ENCODE assay signal across 16 cellular contexts in genomic region chr14:48111151-48111550, GRCh38.
A peak's percentile ranks its signal among the peaks of the same experiment; 100 is the strongest.
DNase-seq lines count a peak whose midpoint lies in the region; TF ChIP-seq lines count a peak whose summit lies in the region.
"Had no signal": no experiment of that assay in that cellular context is flagged by ENCODE, and none has a peak within 500 bp of the region (broad histone marks: within the 10 kb centered on the region; RNA-seq: fewer than 3 reads in every experiment).

No MANE protein-coding gene starts in this region.

- DNase-seq in mammary epithelial cell (peak; percentile 17), breast epithelium (ENCODE audit: low spot score in 2 of 2) (no peak), epithelial cell of esophagus (ENCODE audit: low read depth) (peak; percentile 71), SHP77 (lab: John Stamatoyannopoulos, UW) (no peak), PC-9 (no peak)
- DNase-seq: AML-193; Caco-2; Calu3; CD4-positive, alpha-beta T cell; CD8-positive, alpha-beta T cell; DMS79 treated with DMSO at 0.1 percent for 48 hours; GF-D8 had no signal

- TF ChIP-seq CTCF in mammary epithelial cell (conservative IDR thresholded peaks at IDR 0.05 in 1 of 2, IDR thresholded peaks at IDR 0.05 in 1 of 2; ENCODE audit: extremely low read depth in 1 of 2, insufficient read depth in 1 of 2, low read depth in 1 of 2, low read length in 2 of 2) (no peak), breast epithelium (IDR thresholded peaks at IDR 0.05) (no peak), epithelial cell of esophagus (IDR thresholded peaks at IDR 0.05; ENCODE audit: insufficient read depth, low read depth, low read length, missing control alignments) (no peak), PC-9 (conservative IDR thresholded peaks at IDR 0.05) (no peak)

- no peak overlapping the region for H3K4me3 ChIP-seq in mammary epithelial cell (replicated peaks in 1 of 3; ENCODE audit: insufficient read depth in 1 of 3, low read depth in 2 of 3, low read length in 3 of 3)
- no peak overlapping the region for H3K4me3 ChIP-seq in breast epithelium
- no peak overlapping the region for H3K4me3 ChIP-seq in epithelial cell of esophagus (ENCODE audit: low read length)
- no peak overlapping the region for H3K4me3 ChIP-seq in PC-9
- H3K4me3 ChIP-seq: A549; BLaER1 treated with 17β-estradiol and CSF1 and Interleukin-3, amounts not matched to agents 10 nM and 100 nM had no signal

- no peak overlapping the region for H3K27ac ChIP-seq in mammary epithelial cell (ENCODE audit: insufficient read depth, low read depth, low read length)
- H3K27ac ChIP-seq in breast epithelium = no peak overlapping the region
- no peak overlapping the region for H3K27ac ChIP-seq in PC-9
- H3K27ac ChIP-seq: 22Rv1; A549; BLaER1 treated with 17β-estradiol and CSF1 and Interleukin-3, amounts not matched to agents 10 nM and 100 nM; C4-2B had no signal

- BruUV-seq in mammary epithelial cell (replicated peaks; lab: Mats Ljungman, UMichigan) = no TSS peak
- no TSS peak for BruUV-seq in PC-9 (replicated peaks; lab: Mats Ljungman, UMichigan)

- H3K4me1 ChIP-seq in mammary epithelial cell (ENCODE audit: insufficient read depth, low read length) = no peaks in the 10 kb centered on the region
- H3K4me1 ChIP-seq in breast epithelium = no peaks in the 10 kb centered on the region
- no peaks in the 10 kb centered on the region for H3K4me1 ChIP-seq in PC-9 (replicated peaks; ENCODE audit: insufficient read depth)
- H3K4me1 ChIP-seq: A549; BLaER1 treated with 17β-estradiol and CSF1 and Interleukin-3, amounts not matched to agents 10 nM and 100 nM; Caco-2 had no signal

- no peaks in the 10 kb centered on the region for H3K36me3 ChIP-seq in mammary epithelial cell (ENCODE audit: insufficient read depth, low read length)
- H3K36me3 ChIP-seq in breast epithelium = no peaks in the 10 kb centered on the region
- H3K36me3 ChIP-seq in PC-9 (ENCODE audit: low read depth) = no peaks in the 10 kb centered on the region
- H3K36me3 ChIP-seq: BLaER1 treated with 17β-estradiol and CSF1 and Interleukin-3, amounts not matched to agents 10 nM and 100 nM had no signal

- H3K79me2 ChIP-seq in mammary epithelial cell (ENCODE audit: insufficient read depth, low read length) (no peaks in the 10 kb centered on the region), PC-9 (ENCODE audit: low read depth) (no peaks in the 10 kb centered on the region)

- H4K20me1 ChIP-seq in mammary epithelial cell (ENCODE audit: insufficient read depth, low read length) (no peaks in the 10 kb centered on the region), PC-9 (ENCODE audit: insufficient read depth) (no peaks in the 10 kb centered on the region)
- H4K20me1 ChIP-seq: BLaER1 treated with 17β-estradiol and CSF1 and Interleukin-3, amounts not matched to agents 10 nM and 100 nM had no signal

- H3K9me3 ChIP-seq in mammary epithelial cell (replicated peaks; ENCODE audit: insufficient read depth, low read length) = peaks cover 22% of the 10 kb centered on the region
- H3K9me3 ChIP-seq in breast epithelium = no peaks in the 10 kb centered on the region
- H3K9me3 ChIP-seq in PC-9 (ENCODE audit: insufficient read depth, low read depth) = no peaks in the 10 kb centered on the region
- H3K9me3 ChIP-seq: A549; BLaER1 treated with 17β-estradiol and CSF1 and Interleukin-3, amounts not matched to agents 10 nM and 100 nM; Caco-2 had no signal

- intact Hi-C loops in mammary epithelial cell (cut with micrococcal nuclease) (no loop called here), breast epithelium (cut with DNase I; ENCODE audit: low total_unique reads) (no loop called here), PC-9 (cut with micrococcal nuclease; ENCODE audit: unreplicated experiment) (no loop called here)

- CTCF ChIA-PET in mammary epithelial cell (lab: Charles Lee; ENCODE audit: low non-redundant PET) (no interaction called here), PC-9 (lab: Charles Lee) (no interaction called here)

- TF ChIP-seq POLR2A in breast epithelium (IDR thresholded peaks at IDR 0.05) = no peak

- no peaks in the 10 kb centered on the region for H3F3A ChIP-seq in PC-9 (ENCODE audit: insufficient read depth, low read depth)

- no peaks in the 10 kb centered on the region for H3K9me2 ChIP-seq in PC-9 (ENCODE audit: insufficient read depth)

- no peak overlapping the region for H3K9ac ChIP-seq in mammary epithelial cell (ENCODE audit: insufficient read depth, low read length)
- H3K9ac ChIP-seq: BLaER1 treated with 17β-estradiol and CSF1 and Interleukin-3, amounts not matched to agents 10 nM and 100 nM had no signal

- POLR2A ChIA-PET in PC-9 (lab: Charles Lee; ENCODE audit: unreplicated experiment) = no interaction called here

- dilution Hi-C loops in mammary epithelial cell (cut with HindIII; ENCODE audit: low sequenced_read_pairs) = no loop called here

- in situ Hi-C loops in mammary epithelial cell (cut with MboI; ENCODE audit: low sequenced_read_pairs in 2 of 2) = no loop called here

- H3K27me3 ChIP-seq in mammary epithelial cell (ENCODE audit: insufficient read depth, low read length) = no peaks in the 10 kb centered on the region
- no peaks in the 10 kb centered on the region for H3K27me3 ChIP-seq in breast epithelium
- no peaks in the 10 kb centered on the region for H3K27me3 ChIP-seq in PC-9 (ENCODE audit: insufficient read depth, low read depth)
- H3K27me3 ChIP-seq: BLaER1 treated with 17β-estradiol and CSF1 and Interleukin-3, amounts not matched to agents 10 nM and 100 nM had no signal

- H2AFZ ChIP-seq in mammary epithelial cell (ENCODE audit: low read depth, low read length) = no peak overlapping the region
- no peak overlapping the region for H2AFZ ChIP-seq in PC-9

- WGBS in mammary epithelial cell (ENCODE audit: low coverage, missing lambda C conversion rate) = 0% methylated on average over 3 of the region's 3 CpGs

- H3K4me2 ChIP-seq in mammary epithelial cell (ENCODE audit: insufficient read depth, low read depth, low read length) (no peak overlapping the region), PC-9 (no peak overlapping the region)
- H3K4me2 ChIP-seq: A549; BLaER1 treated with 17β-estradiol and CSF1 and Interleukin-3, amounts not matched to agents 10 nM and 100 nM had no signal

Comparison
In these comparisons a context has a peak if more than half of its experiments do, and no peak if none do; other contexts are left out.
1. DNase-seq: peak in mammary epithelial cell (single experiment) and epithelial cell of esophagus (single experiment); none in breast epithelium (0 of 2), SHP77 (0 of 2) and PC-9 (0 of 2).